ENCODE assay signal across 15 cellular contexts in the genomic region with DNA sequence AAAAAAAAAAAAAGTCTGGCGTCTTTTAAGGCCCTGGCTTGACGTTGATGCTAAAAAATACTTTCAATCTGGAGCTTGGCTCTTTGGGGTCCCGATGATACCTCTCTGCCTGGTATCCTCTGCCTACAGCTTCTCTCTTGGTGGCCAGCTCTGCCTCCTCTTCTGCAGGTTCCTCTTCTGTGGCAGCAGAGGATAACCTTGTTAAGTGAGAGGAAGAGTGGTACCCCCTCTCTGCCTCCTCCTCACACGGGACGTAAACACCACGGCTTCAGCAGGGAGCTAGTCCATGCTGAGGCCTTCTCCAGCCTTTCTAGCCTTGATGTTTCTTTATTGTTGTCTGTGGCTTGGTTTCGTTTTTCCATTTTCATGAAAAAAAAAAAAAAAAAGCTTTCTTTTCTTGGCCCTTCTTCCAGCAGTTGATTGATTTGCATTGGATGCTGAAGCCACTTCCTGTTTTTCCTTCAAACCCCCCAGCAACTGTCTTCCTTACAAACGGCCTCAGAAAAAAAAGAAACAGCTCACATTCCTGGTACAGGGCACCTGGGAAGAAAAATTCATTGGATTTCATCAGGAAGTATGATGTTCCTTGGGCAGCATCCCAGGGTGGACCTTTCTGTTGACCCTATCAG. TPM values are rescaled to one million over a fixed set of nuclear protein-coding genes. Genes with fewer than 3 reads are reported as not detected.
A peak's percentile ranks its signal among the peaks of the same experiment; 100 is the strongest.
DNase-seq lines count a peak whose midpoint lies in the region; ATAC-seq and TF ChIP-seq lines count a peak whose summit lies in the region.
"Had no signal": no experiment of that assay in that cellular context is flagged by ENCODE, and none has a peak within 500 bp of the region (broad histone marks: within the 10 kb centered on the region; RNA-seq: fewer than 3 reads in every experiment).

No MANE protein-coding gene starts in this region.

- ATAC-seq in CD4-positive, alpha-beta T cell (ENCODE audit: poor library complexity) = no peak
- no peak for ATAC-seq in GM21737 (IDR thresholded peaks at IDR 0.05; ENCODE audit: unreplicated experiment)
- ATAC-seq: left ventricle myocardium superior had no signal

- H3K36me3 ChIP-seq in HUES64 (ENCODE audit: insufficient read depth, low read length) = no peaks in the 10 kb centered on the region
- H3K36me3 ChIP-seq in mesenchymal stem cell (ENCODE audit: control insufficient read depth in 1 of 2, insufficient read depth in 2 of 2, low read depth in 1 of 2, low read length in 2 of 2) = no peaks in the 10 kb centered on the region
- no peaks in the 10 kb centered on the region for H3K36me3 ChIP-seq in effector memory CD4-positive, alpha-beta T cell (ENCODE audit: control insufficient read depth, insufficient read depth, low read length)

- H3K79me1 ChIP-seq in mesenchymal stem cell (replicated peaks; ENCODE audit: low read length, poor library complexity, severe bottlenecking) = peaks cover 1% of the 10 kb centered on the region

- no peak overlapping the region for H3K4me3 Mint-ChIP-seq in CD4-positive, alpha-beta T cell
- peak overlapping the region; percentile 61 for H3K4me3 Mint-ChIP-seq in T-helper 2 cell treated with Interferon-gamma antibody and Interleukin-4, amounts not matched to agents 5 μg/mL and 100 μg/mL, for 36 hours

- in situ Hi-C loops in ACHN (cut with HindIII; ENCODE audit: low pct_ligation_motif_present, low pct_unique_long_range_greater_than_20kb, low sequenced_read_pairs) = no loop called here

- no peak overlapping the region for H3K18ac ChIP-seq in mesenchymal stem cell (ENCODE audit: low read depth in 1 of 2, low read length in 2 of 2)

- H2BK120ac ChIP-seq in mesenchymal stem cell (ENCODE audit: low read depth, low read length) = no peak overlapping the region

- H3K4me3 ChIP-seq in HUES64 (ENCODE audit: low read length) (no peak overlapping the region), mesenchymal stem cell (ENCODE audit: insufficient read depth in 1 of 2, low read depth in 1 of 2, low read length in 2 of 2) (no peak overlapping the region)
- H3K4me3 ChIP-seq in effector memory CD4-positive, alpha-beta T cell (ENCODE audit: insufficient read depth, low read depth, low read length, poor library complexity, severe bottlenecking) = no peak overlapping the region
- H3K4me3 ChIP-seq: skin epidermis, testis had no signal

- POLR2A ChIA-PET in CD4-positive, alpha-beta T cell (lab: Charles Lee) = interaction anchor here (0.6 to 1.5 kb wide), 2 partner anchors 10 to 1270 kb away, joined by 3 read pairs; no protein-coding TSS in a partner anchor

- CTCF ChIA-PET in CD4-positive, alpha-beta T cell (lab: Charles Lee) = interaction anchor here (0.7 kb wide), 1 partner anchor 11 kb away, joined by 3 read pairs; no protein-coding TSS in a partner anchor

- no peak overlapping the region for H4K8ac ChIP-seq in mesenchymal stem cell (ENCODE audit: low read length)

- peaks cover 14% of the 10 kb centered on the region for H3K27me3 Mint-ChIP-seq in CD4-positive, alpha-beta T cell
- peaks cover 15% of the 10 kb centered on the region for H3K27me3 Mint-ChIP-seq in T-helper 2 cell treated with Interferon-gamma antibody and Interleukin-4, amounts not matched to agents 5 μg/mL and 100 μg/mL, for 36 hours (ENCODE audit: low read depth)
- H3K27me3 Mint-ChIP-seq: progenitor cell of endocrine pancreas had no signal

- H3K9me3 Mint-ChIP-seq in CD4-positive, alpha-beta T cell = peaks cover 3% of the 10 kb centered on the region
- H3K9me3 Mint-ChIP-seq in T-helper 2 cell treated with Interferon-gamma antibody and Interleukin-4, amounts not matched to agents 5 μg/mL and 100 μg/mL, for 36 hours = no peaks in the 10 kb centered on the region

- no peak for DNase-seq in CD4-positive, alpha-beta T cell
- no peak for DNase-seq in T-helper 2 cell treated with Interferon-gamma antibody and Interleukin-4, amounts not matched to agents 5 μg/mL and 100 μg/mL, for 36 hours (ENCODE audit: low spot score)
- DNase-seq in mesenchymal stem cell = no peak
- DNase-seq in effector memory CD4-positive, alpha-beta T cell = no peak
- no peak for DNase-seq in ACHN
- DNase-seq: aorta, DMS79 treated with DMSO at 0.1 percent for 48 hours, left ventricle myocardium superior, NCI-H2171 treated with DMSO at 0.1 percent for 48 hours, Right ventricle myocardium superior, testis had no signal

- intact Hi-C loops in CD4-positive, alpha-beta T cell (cut with DNase I, micrococcal nuclease) = no loop called here

- H2AK5ac ChIP-seq in mesenchymal stem cell (ENCODE audit: low read length, severe bottlenecking) = no peak overlapping the region

- 53% methylated on average over 5 of the region's 8 CpGs for WGBS in HUES64
- 69% methylated on average over 5 of the region's 8 CpGs for WGBS in mesenchymal stem cell

- no peak overlapping the region for H3K14ac ChIP-seq in mesenchymal stem cell (ENCODE audit: low read length in 2 of 2)

- H3K4me2 ChIP-seq in mesenchymal stem cell (ENCODE audit: low read length, poor library complexity, severe bottlenecking) = no peak overlapping the region

- H3K9me3 ChIP-seq in CD4-positive, alpha-beta T cell (ENCODE audit: control insufficient read depth, low read length) = no peaks in the 10 kb centered on the region
- H3K9me3 ChIP-seq in HUES64 (ENCODE audit: insufficient read depth, low read depth, low read length) = no peaks in the 10 kb centered on the region
- no peaks in the 10 kb centered on the region for H3K9me3 ChIP-seq in mesenchymal stem cell (ENCODE audit: control insufficient read depth, low read length)
- H3K9me3 ChIP-seq in effector memory CD4-positive, alpha-beta T cell (ENCODE audit: control insufficient read depth, low read length) = no peaks in the 10 kb centered on the region
- H3K9me3 ChIP-seq: testis had no signal

- no peak overlapping the region for H4K91ac ChIP-seq in mesenchymal stem cell (ENCODE audit: low read length)

- no peak overlapping the region for H2BK12ac ChIP-seq in mesenchymal stem cell (ENCODE audit: low read length in 2 of 2)

- no peak overlapping the region for H3K4ac ChIP-seq in mesenchymal stem cell (ENCODE audit: low read depth in 1 of 2, low read length in 2 of 2)

- H2AFZ ChIP-seq in mesenchymal stem cell (ENCODE audit: low read depth, low read length) = no peak overlapping the region

- H3K36me3 Mint-ChIP-seq in CD4-positive, alpha-beta T cell (ENCODE audit: low read depth) = no peaks in the 10 kb centered on the region
- H3K36me3 Mint-ChIP-seq in T-helper 2 cell treated with Interferon-gamma antibody and Interleukin-4, amounts not matched to agents 5 μg/mL and 100 μg/mL, for 36 hours (ENCODE audit: low read depth) = no peaks in the 10 kb centered on the region

- no peak for TF ChIP-seq CTCF in CD4-positive, alpha-beta T cell (IDR thresholded peaks at IDR 0.05)

- peaks cover 19% of the 10 kb centered on the region for H3K4me1 Mint-ChIP-seq in CD4-positive, alpha-beta T cell (ENCODE audit: low read depth)
- peaks cover 18% of the 10 kb centered on the region for H3K4me1 Mint-ChIP-seq in T-helper 2 cell treated with Interferon-gamma antibody and Interleukin-4, amounts not matched to agents 5 μg/mL and 100 μg/mL, for 36 hours (ENCODE audit: low read depth)

- no peak overlapping the region for H3K23ac ChIP-seq in mesenchymal stem cell (ENCODE audit: low read length in 2 of 2)

- H3K4me1 ChIP-seq in HUES64 (ENCODE audit: insufficient read depth, low read length) (peaks cover 53% of the 10 kb centered on the region), mesenchymal stem cell (ENCODE audit: control insufficient read depth, insufficient read depth, low read depth, low read length) (no peaks in the 10 kb centered on the region)
- no peaks in the 10 kb centered on the region for H3K4me1 ChIP-seq in effector memory CD4-positive, alpha-beta T cell (ENCODE audit: control insufficient read depth, insufficient read depth, low read length, poor library complexity, severe bottlenecking)
- H3K4me1 ChIP-seq: testis had no signal

- peak overlapping the region; percentile 0 for H3K27ac Mint-ChIP-seq in CD4-positive, alpha-beta T cell
- peak overlapping the region; percentile 45 for H3K27ac Mint-ChIP-seq in T-helper 2 cell treated with Interferon-gamma antibody and Interleukin-4, amounts not matched to agents 5 μg/mL and 100 μg/mL, for 36 hours
- H3K27ac Mint-ChIP-seq: progenitor cell of endocrine pancreas had no signal

- H3K27me3 ChIP-seq in CD4-positive, alpha-beta T cell (ENCODE audit: control insufficient read depth, insufficient read depth, low read length) = peaks cover 4% of the 10 kb centered on the region
- H3K27me3 ChIP-seq in HUES64 (ENCODE audit: insufficient read depth, low read length) = no peaks in the 10 kb centered on the region
- peaks cover 0 to 4% of the 10 kb centered on the region in 2 experiments for H3K27me3 ChIP-seq in mesenchymal stem cell (ENCODE audit: control insufficient read depth in 1 of 2, insufficient read depth in 1 of 2, low read length in 2 of 2)
- H3K27me3 ChIP-seq in effector memory CD4-positive, alpha-beta T cell (replicated peaks; ENCODE audit: control insufficient read depth, insufficient read depth, low read length, poor library complexity, severe bottlenecking) = no peaks in the 10 kb centered on the region
- H3K27me3 ChIP-seq: testis had no signal

- H3K27ac ChIP-seq in CD4-positive, alpha-beta T cell (ENCODE audit: low read depth, low read length) = no peak overlapping the region
- H3K27ac ChIP-seq in HUES64 (ENCODE audit: low read depth, low read length) (peak overlapping the region; percentile 81; the same call in 1 of the 2 replicates), mesenchymal stem cell (ENCODE audit: low read length, poor library complexity, severe bottlenecking) (no peak overlapping the region)
- H3K27ac ChIP-seq in effector memory CD4-positive, alpha-beta T cell (ENCODE audit: insufficient read depth, low read length, poor library complexity, severe bottlenecking) = no peak overlapping the region
- H3K27ac ChIP-seq: testis had no signal

- H3K9ac ChIP-seq in HUES64 (ENCODE audit: low read depth, low read length) (no peak overlapping the region), mesenchymal stem cell (ENCODE audit: low read length) (peak overlapping the region; percentile 6)

- no peak overlapping the region for H2BK15ac ChIP-seq in mesenchymal stem cell (ENCODE audit: low read depth, poor library complexity, severe bottlenecking)

- no peak overlapping the region for H2BK5ac ChIP-seq in mesenchymal stem cell (ENCODE audit: low read depth, low read length, poor library complexity, severe bottlenecking)

RNA-seq across cellular contexts. Expression of gene RORA, which starts 59.7 kb away (rescaled TPM):
- 100 to 1,000 TPM; 176 to 188 TPM for total RNA-seq in CD4-positive, alpha-beta T cell
- 2.1 TPM for polyA plus RNA-seq in HUES64 (2013, experiment 1 of 2)
- 4.1 TPM for polyA plus RNA-seq in HUES64 (2013, experiment 2 of 2)
- polyA plus RNA-seq in mesenchymal stem cell (2013, experiment 1 of 2) = 7.2 TPM
- polyA plus RNA-seq in mesenchymal stem cell (2013, experiment 2 of 2) = 6.9 TPM
